In the genomic region with DNA sequence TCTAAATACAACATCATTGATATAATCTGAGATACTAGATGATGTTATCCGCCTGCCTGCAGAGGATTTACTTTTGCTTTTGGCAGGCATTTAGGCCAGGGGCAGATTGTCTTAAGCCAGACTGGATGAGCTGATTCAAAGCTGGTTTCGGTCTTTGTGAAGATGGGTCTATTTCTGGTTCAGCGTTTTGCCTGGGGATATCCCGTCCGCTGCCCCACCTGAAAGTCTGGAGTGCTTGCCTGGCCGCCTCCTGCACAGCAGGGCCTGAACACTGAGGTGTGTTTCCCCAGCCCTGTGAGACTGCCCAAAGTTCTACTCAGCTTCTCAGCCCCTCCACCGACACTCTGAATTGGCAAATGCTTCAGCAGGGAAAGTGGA, we compare ENCODE assay signal across 15 cellular contexts.
A peak's percentile ranks its signal among the peaks of the same experiment; 100 is the strongest.
DNase-seq lines count a peak whose midpoint lies in the region; ATAC-seq and TF ChIP-seq lines count a peak whose summit lies in the region.
"Had no signal": no experiment of that assay in that cellular context is flagged by ENCODE, and none has a peak within 500 bp of the region (broad histone marks: within the 10 kb centered on the region; RNA-seq: fewer than 3 reads in every experiment).

No MANE protein-coding gene starts in this region.

- no peak overlapping the region for H3K27ac ChIP-seq in CD4-positive, CD25-positive, alpha-beta regulatory T cell (ENCODE audit: insufficient read depth, low read length, poor library complexity, severe bottlenecking)
- H3K27ac ChIP-seq in OCI-LY3 (ENCODE audit: low read length), result peak overlapping the region; percentile 95
- H3K27ac ChIP-seq in WERI-Rb-1, result no peak overlapping the region
- H3K27ac ChIP-seq in coronary artery, result no peak overlapping the region

- H3K4me3 ChIP-seq in CD4-positive, CD25-positive, alpha-beta regulatory T cell (ENCODE audit: low read depth, low read length), result no peak overlapping the region
- H3K4me3 ChIP-seq in OCI-LY3 (ENCODE audit: low read length) (peak overlapping the region; percentile 76), WERI-Rb-1 (ENCODE audit: low read depth, low read length) (no peak overlapping the region), coronary artery (no peak overlapping the region)

- no peak overlapping the region for H3K4me3 Mint-ChIP-seq in CD4-positive, CD25-positive, alpha-beta regulatory T cell

- H3K27me3 Mint-ChIP-seq in CD4-positive, CD25-positive, alpha-beta regulatory T cell, result no peaks in the 10 kb centered on the region

- no peak for DNase-seq in CD4-positive, CD25-positive, alpha-beta regulatory T cell
- no peak for DNase-seq in WERI-Rb-1
- no peak for DNase-seq in coronary artery (ENCODE audit: low spot score)
- DNase-seq in central memory CD4-positive, alpha-beta T cell, result no peak
- DNase-seq: activated CD8-positive, alpha-beta memory T cell treated with anti-CD3 and anti-CD28 coated beads for 24 hours; activated naive CD4-positive, alpha-beta T cell treated with Interleukin-2 at 50 U/mL for 16 hours; KG1; NCI-H146; NCI-H524 treated with DMSO at 0.1 percent for 48 hours; stimulated activated CD4-positive, alpha-beta T cell treated with anti-CD3 and anti-CD28 coated beads, Interleukin-1b, Interleukin-23, amount 100 ng/mL, for 48 hours; T1000 had no signal

- peak overlapping the region; percentile 85 for H3K4me2 ChIP-seq in OCI-LY3 (ENCODE audit: low read length)

- H3K9me3 Mint-ChIP-seq in CD4-positive, CD25-positive, alpha-beta regulatory T cell, result peaks cover 0 to under 1% (median 0%) of the 10 kb centered on the region in 7 donors

- H3K36me3 Mint-ChIP-seq in CD4-positive, CD25-positive, alpha-beta regulatory T cell, result peaks cover 2% of the 10 kb centered on the region

- peaks cover 8% of the 10 kb centered on the region for H3K4me1 ChIP-seq in CD4-positive, CD25-positive, alpha-beta regulatory T cell (ENCODE audit: control insufficient read depth, insufficient read depth, low read length, poor library complexity, severe bottlenecking)
- peaks cover 74% of the 10 kb centered on the region for H3K4me1 ChIP-seq in OCI-LY3 (ENCODE audit: low read length)

- H3K9ac ChIP-seq in OCI-LY3 (ENCODE audit: low read length), result peak overlapping the region; percentile 74

- TF ChIP-seq CTCF in OCI-LY3 (IDR thresholded peaks at IDR 0.05; ENCODE audit: low read depth, low read length) (no peak; the same call in 1 of the 2 replicates), WERI-Rb-1 (IDR thresholded peaks at IDR 0.05; ENCODE audit: low read depth, low read length) (no peak), coronary artery (IDR thresholded peaks at IDR 0.05) (no peak)

- no peaks in the 10 kb centered on the region for H3K36me3 ChIP-seq in CD4-positive, CD25-positive, alpha-beta regulatory T cell (ENCODE audit: control insufficient read depth, insufficient read depth, low read length)
- H3K36me3 ChIP-seq in OCI-LY3 (replicated peaks; ENCODE audit: low read depth, low read length) (peaks cover 6% of the 10 kb centered on the region), WERI-Rb-1 (no peaks in the 10 kb centered on the region)

- no peak for ATAC-seq in CD4-positive, CD25-positive, alpha-beta regulatory T cell (ENCODE audit: low read depth in 2 of 2)
- peak; percentile 86 for ATAC-seq in GM18868 (IDR thresholded peaks at IDR 0.05; ENCODE audit: unreplicated experiment)
- peak; percentile 43 for ATAC-seq in HG02623 (IDR thresholded peaks at IDR 0.05; ENCODE audit: unreplicated experiment)
- ATAC-seq in HG02973 (IDR thresholded peaks at IDR 0.05; ENCODE audit: unreplicated experiment), result no peak

- peaks cover 34% of the 10 kb centered on the region for H3K79me2 ChIP-seq in OCI-LY3 (ENCODE audit: low read length)

- H3K4me1 Mint-ChIP-seq in CD4-positive, CD25-positive, alpha-beta regulatory T cell, result peaks cover 0 to 43% (median 25%) of the 10 kb centered on the region in 4 donors

- no peaks in the 10 kb centered on the region for H4K20me1 ChIP-seq in OCI-LY3 (ENCODE audit: insufficient read depth, low read length)

- no peaks in the 10 kb centered on the region for H3K27me3 ChIP-seq in CD4-positive, CD25-positive, alpha-beta regulatory T cell (ENCODE audit: control insufficient read depth, insufficient read depth, low read length)
- H3K27me3 ChIP-seq in OCI-LY3 (ENCODE audit: low read depth, low read length) (no peaks in the 10 kb centered on the region), WERI-Rb-1 (ENCODE audit: insufficient read depth, low read depth, severe bottlenecking) (no peaks in the 10 kb centered on the region)

- H2AFZ ChIP-seq in OCI-LY3 (ENCODE audit: low read depth, low read length), result no peak overlapping the region; the same call in 1 of the 2 replicates

- peak overlapping the region in 2 of 3 donors; percentile 2 to 54 for H3K27ac Mint-ChIP-seq in CD4-positive, CD25-positive, alpha-beta regulatory T cell

- no peaks in the 10 kb centered on the region for H3K9me3 ChIP-seq in CD4-positive, CD25-positive, alpha-beta regulatory T cell (ENCODE audit: control insufficient read depth in 2 of 2, low read length in 2 of 2)
- H3K9me3 ChIP-seq in OCI-LY3 (ENCODE audit: insufficient read depth, low read length), result no peaks in the 10 kb centered on the region
- no peaks in the 10 kb centered on the region for H3K9me3 ChIP-seq in WERI-Rb-1 (ENCODE audit: severe bottlenecking)

Comparison
In these comparisons a context has a peak if more than half of its experiments do, and no peak if none do; other contexts are left out.
1. ATAC-seq: peak in GM18868 (single experiment) and HG02623 (single experiment); none in CD4-positive, CD25-positive, alpha-beta regulatory T cell (0 of 2) and HG02973 (single experiment).